In genomic region chr6:20335872-20336271, GRCh38 we compare ENCODE assay signal across 20 cellular contexts.
DNase-seq lines count a peak whose midpoint lies in the region; ATAC-seq and FAIRE-seq lines count a peak whose summit lies in the region.
"Had no signal": no experiment of that assay in that cellular context is flagged by ENCODE, and none has a peak within 500 bp of the region (broad histone marks: within the 10 kb centered on the region; RNA-seq: fewer than 3 reads in every experiment).

No MANE protein-coding gene starts in this region.

- no peak overlapping the region for H3K27ac ChIP-seq in small intestine (ENCODE audit: low read depth in 1 of 2, low read length in 1 of 2)
- H3K27ac ChIP-seq in neuronal stem cell (replicated peaks; ENCODE audit: low read length) = no peak overlapping the region
- H3K27ac ChIP-seq: dorsolateral prefrontal cortex, HL-60, suprapubic skin had no signal

- ATAC-seq in activated naive CD8-positive, alpha-beta T cell treated with anti-CD3 and anti-CD28 coated beads, Interleukin-2, amount 50 U/mL, for 24 hours = peak; percentile 61
- no peak for ATAC-seq in GM19455 (IDR thresholded peaks at IDR 0.05; ENCODE audit: unreplicated experiment)
- ATAC-seq: esophagus mucosa had no signal

- FAIRE-seq in small intestine (lab: Jason Lieb, UNC) = no peak
- FAIRE-seq: bronchial epithelial cell, H54 had no signal

- no peak overlapping the region for H4K91ac ChIP-seq in neuronal stem cell (ENCODE audit: low read depth, low read length, poor library complexity)

- H3K36me3 ChIP-seq in small intestine (ENCODE audit: control insufficient read depth in 2 of 2, insufficient read depth in 2 of 2, low read length in 2 of 2) (no peaks in the 10 kb centered on the region), neuronal stem cell (replicated peaks in 1 of 2; ENCODE audit: control insufficient read depth in 2 of 2, insufficient read depth in 2 of 2, low read length in 2 of 2) (no peaks in the 10 kb centered on the region)
- H3K36me3 ChIP-seq: suprapubic skin had no signal

- H3K23ac ChIP-seq in neuronal stem cell (ENCODE audit: low read depth, low read length, poor library complexity) = no peak overlapping the region

- no peaks in the 10 kb centered on the region for H3K79me1 ChIP-seq in neuronal stem cell (ENCODE audit: low read depth, low read length)

- H2BK5ac ChIP-seq in neuronal stem cell (ENCODE audit: low read length) = no peak overlapping the region

- whole genome bisulfite sequencing in small intestine, 3 donors = 4 to 30% (median 9%) methylated on average over 4 of the region's 4 CpGs
- no CpG with 5 or more reads among the region's 4 CpGs for WGBS in neuronal stem cell (ENCODE audit: extremely low coverage in 2 of 2, insufficient read length in 2 of 2, insufficient replicate concordance in 1 of 2), 2 donors

- H3K9ac ChIP-seq in neuronal stem cell (ENCODE audit: low read depth, low read length, poor library complexity) = no peak overlapping the region

- no peak overlapping the region for H3K4ac ChIP-seq in neuronal stem cell (ENCODE audit: low read length)

- H2AK5ac ChIP-seq in neuronal stem cell (ENCODE audit: low read depth, low read length) = no peak overlapping the region

- no peaks in the 10 kb centered on the region for H3K36me3 Mint-ChIP-seq in activated T-cell treated with anti-CD3 and anti-CD28 coated beads, Interleukin-2, amount 50 U/mL, for 24 hours (ENCODE audit: low read depth)
- H3K36me3 Mint-ChIP-seq in activated naive CD8-positive, alpha-beta T cell treated with anti-CD3 and anti-CD28 coated beads, Interleukin-2, amount 50 U/mL, for 24 hours (ENCODE audit: low read depth) = no peaks in the 10 kb centered on the region

- no peaks in the 10 kb centered on the region for H3K27me3 ChIP-seq in small intestine (ENCODE audit: control insufficient read depth in 2 of 2, insufficient read depth in 2 of 2, low read length in 2 of 2)
- peaks cover 0 to 3% (median 0%) of the 10 kb centered on the region in 3 experiments for H3K27me3 ChIP-seq in neuronal stem cell (ENCODE audit: control insufficient read depth in 3 of 3, insufficient read depth in 3 of 3, low read depth in 1 of 3, low read length in 3 of 3)

- H3K9me3 Mint-ChIP-seq in activated T-cell treated with anti-CD3 and anti-CD28 coated beads, Interleukin-2, amount 50 U/mL, for 24 hours = peaks cover 3% of the 10 kb centered on the region
- peaks cover 3% of the 10 kb centered on the region for H3K9me3 Mint-ChIP-seq in activated naive CD8-positive, alpha-beta T cell treated with anti-CD3 and anti-CD28 coated beads, Interleukin-2, amount 50 U/mL, for 24 hours

- DNase-seq in activated T-cell treated with anti-CD3 and anti-CD28 coated beads, Interleukin-2, amount 50 U/mL, for 24 hours = no peak
- DNase-seq in activated T-cell treated with anti-CD3 and anti-CD28 coated beads, Interleukin-2, amount 50 U/mL, for 1 hour = no peak
- peak; percentile 64 for DNase-seq in OCI-M1 (lab: John Stamatoyannopoulos, UW)
- DNase-seq in activated naive CD8-positive, alpha-beta T cell treated with anti-CD3 and anti-CD28 coated beads, Interleukin-2, amount 50 U/mL, for 24 hours = no peak
- peak; percentile 57 for DNase-seq in small intestine
- DNase-seq in cardiac septum (ENCODE audit: low spot score) = no peak
- no peak for DNase-seq in neuronal stem cell (ENCODE audit: low spot score)
- DNase-seq: activated CD4-positive, alpha-beta T cell treated with anti-CD3 and anti-CD28 coated beads, Interleukin-2, amount 50 U/mL, for 4 hours; Caco-2; dorsolateral prefrontal cortex; NCI-H1092; NCI-H2081 treated with DMSO at 0.1 percent for 48 hours; NCI-H524; T-helper 9 cell had no signal

- no peak overlapping the region for H3K14ac ChIP-seq in neuronal stem cell (ENCODE audit: low read length)

- no peak overlapping the region for H2BK120ac ChIP-seq in neuronal stem cell (ENCODE audit: low read depth, low read length)

- H3K4me3 ChIP-seq in small intestine (ENCODE audit: low read depth in 1 of 2, low read length in 2 of 2) = no peak overlapping the region
- H3K4me3 ChIP-seq in neuronal stem cell (ENCODE audit: low read length in 2 of 2) = no peak overlapping the region
- H3K4me3 ChIP-seq: dorsolateral prefrontal cortex, suprapubic skin had no signal

- intact Hi-C loops in cardiac septum (cut with DNase I) = no loop called here

- peaks cover 0 to 5% of the 10 kb centered on the region in 2 donors for H3K4me1 ChIP-seq in small intestine (ENCODE audit: control insufficient read depth in 2 of 2, insufficient read depth in 1 of 2, low read depth in 1 of 2, low read length in 1 of 2)
- peaks cover 0 to 1% of the 10 kb centered on the region in 2 donors for H3K4me1 ChIP-seq in neuronal stem cell (ENCODE audit: control insufficient read depth in 2 of 2, insufficient read depth in 1 of 2, low read depth in 1 of 2, low read length in 2 of 2)
- H3K4me1 ChIP-seq: Caco-2, suprapubic skin had no signal

- H3K9me3 ChIP-seq in small intestine (ENCODE audit: control insufficient read depth, low read depth) (no peaks in the 10 kb centered on the region), neuronal stem cell (replicated peaks in 1 of 2; ENCODE audit: control insufficient read depth in 2 of 2, insufficient read depth in 1 of 2, low read depth in 1 of 2, low read length in 2 of 2) (no peaks in the 10 kb centered on the region)
- H3K9me3 ChIP-seq: Caco-2, suprapubic skin had no signal

- no peaks in the 10 kb centered on the region for H3K27me3 Mint-ChIP-seq in activated T-cell treated with anti-CD3 and anti-CD28 coated beads, Interleukin-2, amount 50 U/mL, for 24 hours
- H3K27me3 Mint-ChIP-seq in activated naive CD8-positive, alpha-beta T cell treated with anti-CD3 and anti-CD28 coated beads, Interleukin-2, amount 50 U/mL, for 24 hours = no peaks in the 10 kb centered on the region

- peak overlapping the region; percentile 20 for H3K4me3 Mint-ChIP-seq in activated T-cell treated with anti-CD3 and anti-CD28 coated beads, Interleukin-2, amount 50 U/mL, for 24 hours
- H3K4me3 Mint-ChIP-seq in activated naive CD8-positive, alpha-beta T cell treated with anti-CD3 and anti-CD28 coated beads, Interleukin-2, amount 50 U/mL, for 24 hours = peak overlapping the region; percentile 53

- no peak overlapping the region for H3K18ac ChIP-seq in neuronal stem cell (ENCODE audit: low read length)

- H3K27ac Mint-ChIP-seq in activated T-cell treated with anti-CD3 and anti-CD28 coated beads, Interleukin-2, amount 50 U/mL, for 24 hours = peak overlapping the region; percentile 70
- peak overlapping the region; percentile 50 for H3K27ac Mint-ChIP-seq in activated naive CD8-positive, alpha-beta T cell treated with anti-CD3 and anti-CD28 coated beads, Interleukin-2, amount 50 U/mL, for 24 hours

- no peak overlapping the region for H3K4me2 ChIP-seq in neuronal stem cell (ENCODE audit: insufficient read depth, low read length, poor library complexity, severe bottlenecking)

- no peak overlapping the region for H2BK15ac ChIP-seq in neuronal stem cell (ENCODE audit: low read length)

- H3K4me1 Mint-ChIP-seq in activated T-cell treated with anti-CD3 and anti-CD28 coated beads, Interleukin-2, amount 50 U/mL, for 24 hours (ENCODE audit: low read depth) = peaks cover 27% of the 10 kb centered on the region
- peaks cover 18% of the 10 kb centered on the region for H3K4me1 Mint-ChIP-seq in activated naive CD8-positive, alpha-beta T cell treated with anti-CD3 and anti-CD28 coated beads, Interleukin-2, amount 50 U/mL, for 24 hours

- no peak overlapping the region for H4K8ac ChIP-seq in neuronal stem cell (ENCODE audit: low read depth, low read length)

- no peak overlapping the region for H2AFZ ChIP-seq in neuronal stem cell (ENCODE audit: low read length)

- H2BK12ac ChIP-seq in neuronal stem cell (ENCODE audit: low read length) = no peak overlapping the region

Comparison
In these comparisons a context has a peak if more than half of its experiments do, and no peak if none do; other contexts are left out.
1. DNase-seq: peak in OCI-M1 (single experiment) and small intestine (single experiment); none in activated T-cell treated with anti-CD3 and anti-CD28 coated beads, Interleukin-2, amount 50 U/mL, for 24 hours (single experiment), activated T-cell treated with anti-CD3 and anti-CD28 coated beads, Interleukin-2, amount 50 U/mL, for 1 hour (single experiment), activated naive CD8-positive, alpha-beta T cell treated with anti-CD3 and anti-CD28 coated beads, Interleukin-2, amount 50 U/mL, for 24 hours (single experiment), cardiac septum (single experiment) and neuronal stem cell (single experiment).